19 cellular contexts compared by ENCODE assay signal in the genomic region with DNA sequence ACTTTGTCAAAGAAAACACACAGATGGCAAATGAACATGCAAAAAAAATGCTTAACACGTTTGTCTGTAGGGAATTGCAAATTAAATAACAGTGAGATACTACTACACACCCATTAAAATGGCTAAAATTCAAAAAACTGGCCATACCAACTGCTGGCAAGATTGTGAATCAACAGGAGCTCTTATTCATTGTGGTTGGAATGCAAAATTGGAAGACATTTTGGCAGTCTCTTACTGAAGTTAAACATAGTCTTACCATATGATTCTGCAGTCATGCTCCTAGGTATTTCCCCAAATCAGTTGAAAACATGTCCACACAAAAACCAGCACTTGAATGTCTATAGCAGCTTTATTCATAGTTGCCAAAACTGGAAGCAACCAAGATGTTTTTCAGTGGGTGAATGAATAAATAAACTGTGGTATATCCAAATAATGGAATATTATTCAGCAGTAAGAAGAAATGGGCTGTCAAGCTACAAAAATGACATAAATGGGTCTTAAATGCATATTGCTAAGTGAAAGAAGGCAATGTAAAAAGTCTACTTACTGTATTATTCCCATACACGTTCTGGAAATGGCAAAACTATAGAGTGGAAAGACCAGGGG.
DNase-seq lines count a peak whose midpoint lies in the region; TF ChIP-seq lines count a peak whose summit lies in the region.
"Had no signal": no experiment of that assay in that cellular context is flagged by ENCODE, and none has a peak within 500 bp of the region (broad histone marks: within the 10 kb centered on the region; RNA-seq: fewer than 3 reads in every experiment).

No MANE protein-coding gene starts in this region.

- POLR2A ChIA-PET in BJ (lab: Charles Lee), result no interaction called here

- CTCF ChIA-PET in BJ (lab: Yijun Ruan, JAX), result no interaction called here

- H3K4me1 Mint-ChIP-seq in chondrocyte (ENCODE audit: low read depth), result peaks cover 41% of the 10 kb centered on the region
- H3K4me1 Mint-ChIP-seq in nephron, result peaks cover 45% of the 10 kb centered on the region
- H3K4me1 Mint-ChIP-seq: naive thymus-derived CD4-positive, alpha-beta T cell had no signal

- H3K9me3 ChIP-seq in prostate gland, result no peaks in the 10 kb centered on the region
- peaks cover 0 to 6% (median 0%) of the 10 kb centered on the region in 4 donors for H3K9me3 ChIP-seq in tibial nerve
- H3K9me3 ChIP-seq: ascending aorta, BLaER1, lower lobe of right lung, transverse colon had no signal

- peak overlapping the region; percentile 70 for H3K27ac Mint-ChIP-seq in chondrocyte (ENCODE audit: unreplicated experiment)
- H3K27ac Mint-ChIP-seq in nephron, result peak overlapping the region; percentile 54 to 92 (median 80)
- H3K27ac Mint-ChIP-seq: naive thymus-derived CD4-positive, alpha-beta T cell had no signal

- H3K4me3 ChIP-seq in BJ (ENCODE audit: low read depth, low read length) (no peak overlapping the region), prostate gland (no peak overlapping the region), tibial nerve (no peak overlapping the region)
- H3K4me3 ChIP-seq: ascending aorta, BLaER1, dorsolateral prefrontal cortex, lower lobe of right lung, transverse colon had no signal

- in situ Hi-C loops in GM13976 (cut with MboI; ENCODE audit: low sequenced_read_pairs, unreplicated experiment), result no loop called here

- H3K4me1 ChIP-seq in prostate gland (replicated peaks) (no peaks in the 10 kb centered on the region), tibial nerve (peaks cover 0 to 6% (median 0%) of the 10 kb centered on the region in 4 donors)
- H3K4me1 ChIP-seq: BLaER1, lower lobe of right lung, transverse colon had no signal

- H3K9me3 Mint-ChIP-seq in chondrocyte (ENCODE audit: low read depth), result peaks cover 10% of the 10 kb centered on the region
- no peaks in the 10 kb centered on the region for H3K9me3 Mint-ChIP-seq in nephron
- H3K9me3 Mint-ChIP-seq: naive thymus-derived CD4-positive, alpha-beta T cell had no signal

- H3K27me3 Mint-ChIP-seq in chondrocyte (ENCODE audit: low read depth), result no peaks in the 10 kb centered on the region
- no peaks in the 10 kb centered on the region for H3K27me3 Mint-ChIP-seq in nephron (ENCODE audit: low read depth)

- intact Hi-C loops in prostate gland (cut with DNase I), result no loop called here

- no peak for TF ChIP-seq EP300 in tibial nerve (IDR thresholded peaks at IDR 0.05)

- no peak overlapping the region for H3K4me3 Mint-ChIP-seq in chondrocyte (ENCODE audit: unreplicated experiment)
- H3K4me3 Mint-ChIP-seq in nephron, result no peak overlapping the region
- H3K4me3 Mint-ChIP-seq: naive thymus-derived CD4-positive, alpha-beta T cell had no signal

- no peaks in the 10 kb centered on the region for H3K27me3 ChIP-seq in BJ (ENCODE audit: control insufficient read depth, insufficient read depth, low read length)
- no peaks in the 10 kb centered on the region for H3K27me3 ChIP-seq in prostate gland (replicated peaks; ENCODE audit: insufficient read depth)
- H3K27me3 ChIP-seq in tibial nerve, result no peaks in the 10 kb centered on the region
- H3K27me3 ChIP-seq: ascending aorta, BLaER1, dorsolateral prefrontal cortex, transverse colon had no signal

- H3K36me3 ChIP-seq in BJ (ENCODE audit: control insufficient read depth, insufficient read depth, low read length) (no peaks in the 10 kb centered on the region), prostate gland (no peaks in the 10 kb centered on the region), tibial nerve (no peaks in the 10 kb centered on the region)
- H3K36me3 ChIP-seq: ascending aorta, BLaER1, lower lobe of right lung, transverse colon had no signal

- H3K36me3 Mint-ChIP-seq in chondrocyte (ENCODE audit: low read depth) (no peaks in the 10 kb centered on the region), nephron (ENCODE audit: low read depth) (peaks cover 4% of the 10 kb centered on the region)
- H3K36me3 Mint-ChIP-seq: naive thymus-derived CD4-positive, alpha-beta T cell had no signal

- DNase-seq in BJ (ENCODE audit: low read depth) (no peak), NCI-H446 treated with DMSO at 0.1 percent for 48 hours (lab: John Stamatoyannopoulos, UW) (peak; percentile 92), chondrocyte (ENCODE audit: low spot score) (no peak), GM13976 (ENCODE audit: low spot score) (no peak), prostate gland (ENCODE audit: low spot score) (no peak), COR-L47 (lab: John Stamatoyannopoulos, UW) (no peak), tibial nerve (ENCODE audit: low spot score in 2 of 2) (no peak)
- DNase-seq: dorsolateral prefrontal cortex; foreskin melanocyte; lower lobe of right lung; naive thymus-derived CD4-positive, alpha-beta T cell; NCI-H1092 treated with DMSO at 0.1 percent for 48 hours; NCI-H345; retina; stimulated activated CD8-positive, alpha-beta memory T cell treated with anti-CD3 and anti-CD28 coated beads, Interleukin-4, amount 100 ng/mL, for 48 hours; transverse colon had no signal

- TF ChIP-seq POLR2A in prostate gland (IDR thresholded peaks at IDR 0.05) (no peak), tibial nerve (IDR thresholded peaks at IDR 0.05) (no peak)

- 0 out of 2 replicates have a peak, but pooled peaks have one; percentile 4 for TF ChIP-seq CTCF in BJ (IDR thresholded peaks at IDR 0.05; ENCODE audit: insufficient read depth, low read depth, low read length)
- TF ChIP-seq CTCF in chondrocyte (IDR thresholded peaks at IDR 0.05), result no peak
- TF ChIP-seq CTCF in nephron (IDR thresholded peaks at IDR 0.05; ENCODE audit: unreplicated experiment in 3 of 3), result no peak
- TF ChIP-seq CTCF in GM13976 (IDR thresholded peaks at IDR 0.05; ENCODE audit: borderline replicate concordance, control extremely low read depth, extremely low read depth, insufficient read depth, missing control alignments), result no peak
- TF ChIP-seq CTCF in prostate gland (IDR thresholded peaks at IDR 0.05), result peak in 1 of 4 experiments; percentile 8
- TF ChIP-seq CTCF in tibial nerve (IDR thresholded peaks at IDR 0.05), result no peak

- 82% methylated on average over 2 of the region's 2 CpGs for WGBS in prostate gland
- 76 to 82% methylated on average over 2 of the region's 2 CpGs for WGBS in tibial nerve, 2 donors

- H3K27ac ChIP-seq in prostate gland (no peak overlapping the region), tibial nerve (no peak overlapping the region)
- H3K27ac ChIP-seq: ascending aorta, BLaER1, lower lobe of right lung, transverse colon had no signal
